27 cellular contexts compared by ENCODE assay signal in the genomic region with DNA sequence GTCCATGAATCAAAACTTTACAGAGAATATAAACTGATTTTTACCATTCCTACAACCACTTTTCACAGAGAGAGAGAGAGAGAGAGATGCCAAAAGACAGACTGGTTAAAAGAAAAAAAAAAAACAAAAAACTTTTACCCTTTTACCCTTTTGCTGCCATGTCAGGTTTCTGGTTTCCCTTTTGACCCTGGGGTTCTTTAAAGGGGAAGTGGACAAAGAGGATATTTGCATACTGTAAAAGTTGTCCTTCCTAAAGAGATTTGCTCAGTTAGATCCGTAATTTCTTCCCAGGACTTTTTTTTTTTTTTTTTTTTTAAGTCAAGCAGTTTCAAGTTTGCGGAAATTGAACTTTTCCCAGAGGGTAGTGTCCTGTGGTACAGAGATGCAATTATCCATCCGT.
DNase-seq lines count a peak whose midpoint lies in the region; ATAC-seq and TF ChIP-seq lines count a peak whose summit lies in the region.
"Had no signal": no experiment of that assay in that cellular context is flagged by ENCODE, and none has a peak within 500 bp of the region (broad histone marks: within the 10 kb centered on the region; RNA-seq: fewer than 3 reads in every experiment).

No MANE protein-coding gene starts in this region.

- H3K27me3 ChIP-seq in ascending aorta: no peaks in the 10 kb centered on the region
- H3K27me3 ChIP-seq: MG63, uterus had no signal

- intact Hi-C loops in ascending aorta (cut with DNase I): no loop called here

- DNase-seq in OCI-M1 (lab: John Stamatoyannopoulos, UW): peak; percentile 25
- DNase-seq in HCEC 1CT: no peak
- DNase-seq in ascending aorta (ENCODE audit: low spot score in 2 of 2): no peak
- DNase-seq: activated CD4-positive, alpha-beta memory T cell treated with anti-CD3 and anti-CD28 coated beads for 36 hours; activated CD4-positive, CD25-positive, alpha-beta regulatory T cell treated with anti-CD3 and anti-CD28 coated beads, Interleukin-2, amount 50 U/mL, for 72 hours; activated CD8-positive, alpha-beta memory T cell treated with anti-CD3 and anti-CD28 coated beads, Interleukin-2, amount 50 U/mL, for 4 hours; AML-193; amygdala; CD4-positive, alpha-beta T cell; effector CD4-positive, alpha-beta T cell; EL; KBM-7; left ventricle myocardium superior; MG63; naive B cell; NCI-H1417 treated with DMSO at 0.1 percent for 48 hours; NCI-H2081 treated with DMSO at 0.1 percent for 48 hours; NCI-H345; NCI-H748 treated with DMSO at 0.1 percent for 48 hours; uterus had no signal

- H3K9me3 ChIP-seq in ascending aorta: no peaks in the 10 kb centered on the region
- H3K9me3 ChIP-seq: MG63, thoracic aorta, uterus had no signal

- H3K4me1 ChIP-seq in ascending aorta: no peaks in the 10 kb centered on the region
- H3K4me1 ChIP-seq: uterus had no signal

- no peak for TF ChIP-seq CTCF in ascending aorta (IDR thresholded peaks at IDR 0.05)

- H3K36me3 ChIP-seq in ascending aorta: no peaks in the 10 kb centered on the region
- H3K36me3 ChIP-seq: MG63, thoracic aorta, uterus had no signal

- ATAC-seq in GM18511 (IDR thresholded peaks at IDR 0.05; ENCODE audit: unreplicated experiment) (peak; percentile 58), GM19467 (IDR thresholded peaks at IDR 0.05; ENCODE audit: unreplicated experiment) (peak; percentile 55), HG03095 (IDR thresholded peaks at IDR 0.05; ENCODE audit: unreplicated experiment) (peak; percentile 57), GM21717 (IDR thresholded peaks at IDR 0.05; ENCODE audit: unreplicated experiment) (no peak), GM21619 (IDR thresholded peaks at IDR 0.05; ENCODE audit: unreplicated experiment) (no peak)
- ATAC-seq: left ventricle myocardium superior had no signal

- no peak overlapping the region for H3K4me3 ChIP-seq in ascending aorta
- H3K4me3 ChIP-seq: MG63, thoracic aorta, uterus had no signal

- H3K27ac ChIP-seq in ascending aorta: no peak overlapping the region
- H3K27ac ChIP-seq: RWPE1, thoracic aorta, uterus had no signal

Comparison
In these comparisons a context has a peak if more than half of its experiments do, and no peak if none do; other contexts are left out.
1. ATAC-seq: peak in GM18511 (single experiment), GM19467 (single experiment) and HG03095 (single experiment); none in GM21717 (single experiment) and GM21619 (single experiment).